Comparison of ENCODE assay signal across 6 cellular contexts in genomic region chr19:13166151-13166550, GRCh38. TPM values are rescaled to one million over a fixed set of nuclear protein-coding genes. Genes with fewer than 3 reads are reported as not detected.
DNase-seq lines count a peak whose midpoint lies in the region; ATAC-seq, FAIRE-seq and TF ChIP-seq lines count a peak whose summit lies in the region.
"Not testable (repeated sequence)": the region's sequence is repeated elsewhere in the genome, so short reads cannot be mapped to it uniquely, and the experiment has no call there.

No MANE protein-coding gene starts in this region.

- H3K4me2 ChIP-seq in A549 = not testable (repeated sequence)

- not testable (repeated sequence) for ATAC-seq in A549; memory B cell (ENCODE audit: low read depth)

- FAIRE-seq in A549 (lab: Jason Lieb, UNC) = not testable (repeated sequence)

- not testable (repeated sequence) for H3K27me3 ChIP-seq in HUES64 (ENCODE audit: insufficient read depth, low read length); duodenal mucosa (ENCODE audit: control insufficient read depth in 1 of 2, insufficient read depth in 2 of 2, low read length in 2 of 2)

- not testable (repeated sequence) for TF ChIP-seq CTCF in A549 (IDR thresholded peaks at IDR 0.05)

- TF ChIP-seq POLR2A in A549 (IDR thresholded peaks at IDR 0.05; ENCODE audit: low read length) = not testable (repeated sequence)

- H3K4me1 Mint-ChIP-seq in activated CD4-positive, alpha-beta T cell treated with anti-CD3 and anti-CD28 coated beads, Interleukin-2, amount 10 ng/mL, durations not matched to agents 7 days and 5 days = peaks cover 79% of the 10 kb centered on the region
- peaks cover 52% of the 10 kb centered on the region for H3K4me1 Mint-ChIP-seq in memory B cell

- POLR2A ChIA-PET in A549 (lab: Yijun Ruan, JAX) = interaction anchor here (3.1 kb wide), 1 partner anchor 14 kb away, joined by 40 read pairs; no protein-coding TSS in a partner anchor
- POLR2A ChIA-PET in activated CD4-positive, alpha-beta T cell treated with anti-CD3 and anti-CD28 coated beads, Interleukin-2, amount 10 ng/mL, durations not matched to agents 7 days and 5 days (lab: Charles Lee) = not testable (repeated sequence)

- not testable (repeated sequence) for H3K36me3 ChIP-seq in HUES64 (ENCODE audit: insufficient read depth, low read length); duodenal mucosa (ENCODE audit: control insufficient read depth in 1 of 2, insufficient read depth in 2 of 2, low read length in 2 of 2)

- WGBS in A549 (ENCODE audit: missing lambda C conversion rate) = 90% methylated on average over 3 of the region's 3 CpGs
- 90% methylated on average over 3 of the region's 3 CpGs for WGBS in HUES64

- not testable (repeated sequence) for H3K4me3 Mint-ChIP-seq in activated CD4-positive, alpha-beta T cell treated with anti-CD3 and anti-CD28 coated beads, Interleukin-2, amount 10 ng/mL, durations not matched to agents 7 days and 5 days; memory B cell

- H3K27ac ChIP-seq in A549 = peak overlapping the region; percentile 100
- H3K27ac ChIP-seq in HUES64 (ENCODE audit: low read depth, low read length) = peak overlapping the region; percentile 46
- H3K27ac ChIP-seq in duodenal mucosa (ENCODE audit: low read depth, low read length) = peak overlapping the region; percentile 28
- peak overlapping the region in 18 of 21 experiments; percentile 1 to 97 (median 94) for H3K27ac ChIP-seq in skin epidermis

- peak overlapping the region; percentile 98 for H3K27ac Mint-ChIP-seq in activated CD4-positive, alpha-beta T cell treated with anti-CD3 and anti-CD28 coated beads, Interleukin-2, amount 10 ng/mL, durations not matched to agents 7 days and 5 days
- H3K27ac Mint-ChIP-seq in memory B cell = peak overlapping the region; percentile 92

- not testable (repeated sequence) for H3K27me3 Mint-ChIP-seq in activated CD4-positive, alpha-beta T cell treated with anti-CD3 and anti-CD28 coated beads, Interleukin-2, amount 10 ng/mL, durations not matched to agents 7 days and 5 days; memory B cell

- CTCF ChIA-PET in A549 (lab: Yijun Ruan, JAX) = not testable (repeated sequence)
- CTCF ChIA-PET in activated CD4-positive, alpha-beta T cell treated with anti-CD3 and anti-CD28 coated beads, Interleukin-2, amount 10 ng/mL, durations not matched to agents 7 days and 5 days (lab: Charles Lee) = interaction anchor here (2.6 kb wide), 1 partner anchor 9 kb away, joined by 11 read pairs; no protein-coding TSS in a partner anchor

- H3K9ac ChIP-seq in HUES64 (ENCODE audit: low read depth, low read length); duodenal mucosa (ENCODE audit: low read depth in 1 of 2, low read length in 2 of 2): not testable (repeated sequence)

- H3K4me3 ChIP-seq in A549; HUES64 (ENCODE audit: low read length); duodenal mucosa (ENCODE audit: low read depth in 1 of 2, low read length in 2 of 2); skin epidermis: not testable (repeated sequence)

- peaks cover 13% of the 10 kb centered on the region for H3K36me3 Mint-ChIP-seq in activated CD4-positive, alpha-beta T cell treated with anti-CD3 and anti-CD28 coated beads, Interleukin-2, amount 10 ng/mL, durations not matched to agents 7 days and 5 days (ENCODE audit: low read depth)
- not testable (repeated sequence) for H3K36me3 Mint-ChIP-seq in memory B cell

- TF ChIP-seq RAD21 in A549 (conservative IDR thresholded peaks at IDR 0.05 in 1 of 2, IDR thresholded peaks at IDR 0.05 in 1 of 2) = not testable (repeated sequence)

- H3K9me3 ChIP-seq in A549; HUES64 (ENCODE audit: insufficient read depth, low read depth, low read length); duodenal mucosa (ENCODE audit: control insufficient read depth in 1 of 2, low read length in 2 of 2): not testable (repeated sequence)

- H3K4me1 ChIP-seq in A549 = peaks cover 81% of the 10 kb centered on the region
- H3K4me1 ChIP-seq in HUES64 (ENCODE audit: insufficient read depth, low read length) = peaks cover 35% of the 10 kb centered on the region
- peaks cover 47 to 59% of the 10 kb centered on the region in 2 donors for H3K4me1 ChIP-seq in duodenal mucosa (ENCODE audit: control insufficient read depth in 1 of 2, insufficient read depth in 2 of 2, low read length in 2 of 2)

- TF ChIP-seq EP300 in A549 (IDR thresholded peaks at IDR 0.05) = not testable (repeated sequence)

- DNase-seq in A549 (ENCODE audit: low read depth in 1 of 2, low spot score in 1 of 2); activated CD4-positive, alpha-beta T cell treated with anti-CD3 and anti-CD28 coated beads, Interleukin-2, amount 10 ng/mL, durations not matched to agents 7 days and 5 days; memory B cell (ENCODE audit: low spot score in 2 of 2): not testable (repeated sequence)

- not testable (repeated sequence) for H3K9me3 Mint-ChIP-seq in activated CD4-positive, alpha-beta T cell treated with anti-CD3 and anti-CD28 coated beads, Interleukin-2, amount 10 ng/mL, durations not matched to agents 7 days and 5 days; memory B cell

RNA-seq across cellular contexts. Expression of gene IER2, which starts 15.9 kb away (rescaled TPM):
- polyA plus RNA-seq in A549 (2011; rRNA removed) (52.5 and 75.7 TPM in 2 replicates), A549 (2017; fragmentation: RNase III; extraction: RNeasy Plus Mini Kit Qiagen cat#74134 plus additional on column Dnase treatment) (35.9 to 39.9 TPM (median 36.7 TPM) in 3 replicates)
- 137 and 174 TPM in 2 replicates for polyA plus RNA-seq in A549 (2012; cell fraction: cytosol; rRNA removed)
- 300 and 360 TPM in 2 replicates for polyA plus RNA-seq in A549 (2012; cell fraction: nucleus; rRNA removed)
- polyA minus RNA-seq in A549 (2011; rRNA and poly(A)+ RNA removed) = 16.9 and 26.4 TPM in 2 replicates
- polyA plus RNA-seq in HUES64 (2013, experiment 1 of 2) = 69.4 TPM
- 82.7 TPM for polyA plus RNA-seq in HUES64 (2013, experiment 2 of 2)
- total RNA-seq in activated CD4-positive, alpha-beta T cell treated with anti-CD3 and anti-CD28 coated beads, Interleukin-2, amount 10 ng/mL, durations not matched to agents 7 days and 5 days = 100 to 1,000 TPM; 167 to 188 TPM

RNA-seq across cellular contexts. Expression of gene STX10, which starts 16.0 kb away (rescaled TPM):
- polyA plus RNA-seq in A549 (2011; rRNA removed) (39.1 and 41.5 TPM in 2 replicates), A549 (2017; fragmentation: RNase III; extraction: RNeasy Plus Mini Kit Qiagen cat#74134 plus additional on column Dnase treatment) (56.1 to 63.6 TPM (median 61.2 TPM) in 3 replicates)
- 83.3 and 89.9 TPM in 2 replicates for polyA plus RNA-seq in A549 (2012; cell fraction: cytosol; rRNA removed)
- polyA plus RNA-seq in A549 (2012; cell fraction: nucleus; rRNA removed) = 115 and 121 TPM in 2 replicates
- polyA minus RNA-seq in A549 (2011; rRNA and poly(A)+ RNA removed) = 26.2 and 39.5 TPM in 2 replicates
- 36.1 TPM for polyA plus RNA-seq in HUES64 (2013, experiment 1 of 2)
- 36.6 TPM for polyA plus RNA-seq in HUES64 (2013, experiment 2 of 2)
- 10 to 100 TPM; 62.3 to 65.0 TPM for total RNA-seq in activated CD4-positive, alpha-beta T cell treated with anti-CD3 and anti-CD28 coated beads, Interleukin-2, amount 10 ng/mL, durations not matched to agents 7 days and 5 days

RNA-seq across cellular contexts. Expression of gene NACC1, which starts 48.1 kb away (rescaled TPM):
- polyA plus RNA-seq in A549 (2011; rRNA removed) = 26.1 and 30.0 TPM in 2 replicates
- 117 and 155 TPM in 2 replicates for polyA plus RNA-seq in A549 (2012; cell fraction: cytosol; rRNA removed)
- 158 and 206 TPM in 2 replicates for polyA plus RNA-seq in A549 (2012; cell fraction: nucleus; rRNA removed)
- 32.4 to 39.8 TPM (median 37.9 TPM) in 3 replicates for polyA plus RNA-seq in A549 (2017; fragmentation: RNase III; extraction: RNeasy Plus Mini Kit Qiagen cat#74134 plus additional on column Dnase treatment)
- 20.0 and 30.9 TPM in 2 replicates for polyA minus RNA-seq in A549 (2011; rRNA and poly(A)+ RNA removed)
- 102 TPM for polyA plus RNA-seq in HUES64 (2013, experiment 1 of 2)
- 90.5 TPM for polyA plus RNA-seq in HUES64 (2013, experiment 2 of 2)
- 10 to 100 TPM; 57.8 to 63.8 TPM for total RNA-seq in activated CD4-positive, alpha-beta T cell treated with anti-CD3 and anti-CD28 coated beads, Interleukin-2, amount 10 ng/mL, durations not matched to agents 7 days and 5 days

RNA-seq across cellular contexts. Expression of gene TRMT1, which starts 49.6 kb away (rescaled TPM):
- 16.3 and 18.2 TPM in 2 replicates for polyA plus RNA-seq in A549 (2011; rRNA removed)
- 57.5 and 67.4 TPM in 2 replicates for polyA plus RNA-seq in A549 (2012; cell fraction: cytosol; rRNA removed)
- polyA plus RNA-seq in A549 (2012; cell fraction: nucleus; rRNA removed) = 388 and 458 TPM in 2 replicates
- polyA plus RNA-seq in A549 (2017; fragmentation: RNase III; extraction: RNeasy Plus Mini Kit Qiagen cat#74134 plus additional on column Dnase treatment) = 29.8 to 40.2 TPM (median 35.2 TPM) in 3 replicates
- 16.9 and 24.9 TPM in 2 replicates for polyA minus RNA-seq in A549 (2011; rRNA and poly(A)+ RNA removed)
- 53.1 TPM for polyA plus RNA-seq in HUES64 (2013, experiment 1 of 2)
- 43.1 TPM for polyA plus RNA-seq in HUES64 (2013, experiment 2 of 2)
- total RNA-seq in activated CD4-positive, alpha-beta T cell treated with anti-CD3 and anti-CD28 coated beads, Interleukin-2, amount 10 ng/mL, durations not matched to agents 7 days and 5 days = 10 to 100 TPM; 44.7 to 58.3 TPM

Comparison
In these comparisons a context has a peak if more than half of its experiments do, and no peak if none do; other contexts are left out.
1. H3K27ac ChIP-seq: peak in every context shown above with its lines; median percentile 100 in A549; 94 in skin epidermis; 46 in HUES64; 28 in duodenal mucosa.